ENCODE assay signal across 2 cellular contexts in the genomic region with DNA sequence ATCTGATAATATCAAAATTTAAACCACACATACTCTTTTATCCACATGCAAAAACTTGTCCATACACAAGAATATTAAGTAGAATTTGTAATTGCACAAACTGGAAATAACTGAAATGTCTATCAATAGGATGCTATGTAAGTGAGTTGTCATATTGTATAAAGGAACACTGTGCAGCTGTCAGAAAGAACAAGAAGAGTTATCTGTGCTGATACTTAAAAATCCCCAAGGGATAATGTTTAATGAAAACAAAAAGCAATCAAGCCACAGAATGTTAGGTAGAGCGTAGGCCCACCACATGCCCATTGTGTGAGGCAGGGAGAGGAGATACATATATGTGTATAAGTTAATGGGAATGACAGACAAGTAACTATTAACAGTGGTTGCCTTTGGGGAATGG.
TF ChIP-seq lines count a peak whose summit lies in the region.

No MANE protein-coding gene starts in this region.

TF ChIP-seq in SK-N-SH, 30 proteins besides CTCF, POLR2A, EP300 and RAD21 (continued from another document):
- TF ChIP-seq, protein P1, sequence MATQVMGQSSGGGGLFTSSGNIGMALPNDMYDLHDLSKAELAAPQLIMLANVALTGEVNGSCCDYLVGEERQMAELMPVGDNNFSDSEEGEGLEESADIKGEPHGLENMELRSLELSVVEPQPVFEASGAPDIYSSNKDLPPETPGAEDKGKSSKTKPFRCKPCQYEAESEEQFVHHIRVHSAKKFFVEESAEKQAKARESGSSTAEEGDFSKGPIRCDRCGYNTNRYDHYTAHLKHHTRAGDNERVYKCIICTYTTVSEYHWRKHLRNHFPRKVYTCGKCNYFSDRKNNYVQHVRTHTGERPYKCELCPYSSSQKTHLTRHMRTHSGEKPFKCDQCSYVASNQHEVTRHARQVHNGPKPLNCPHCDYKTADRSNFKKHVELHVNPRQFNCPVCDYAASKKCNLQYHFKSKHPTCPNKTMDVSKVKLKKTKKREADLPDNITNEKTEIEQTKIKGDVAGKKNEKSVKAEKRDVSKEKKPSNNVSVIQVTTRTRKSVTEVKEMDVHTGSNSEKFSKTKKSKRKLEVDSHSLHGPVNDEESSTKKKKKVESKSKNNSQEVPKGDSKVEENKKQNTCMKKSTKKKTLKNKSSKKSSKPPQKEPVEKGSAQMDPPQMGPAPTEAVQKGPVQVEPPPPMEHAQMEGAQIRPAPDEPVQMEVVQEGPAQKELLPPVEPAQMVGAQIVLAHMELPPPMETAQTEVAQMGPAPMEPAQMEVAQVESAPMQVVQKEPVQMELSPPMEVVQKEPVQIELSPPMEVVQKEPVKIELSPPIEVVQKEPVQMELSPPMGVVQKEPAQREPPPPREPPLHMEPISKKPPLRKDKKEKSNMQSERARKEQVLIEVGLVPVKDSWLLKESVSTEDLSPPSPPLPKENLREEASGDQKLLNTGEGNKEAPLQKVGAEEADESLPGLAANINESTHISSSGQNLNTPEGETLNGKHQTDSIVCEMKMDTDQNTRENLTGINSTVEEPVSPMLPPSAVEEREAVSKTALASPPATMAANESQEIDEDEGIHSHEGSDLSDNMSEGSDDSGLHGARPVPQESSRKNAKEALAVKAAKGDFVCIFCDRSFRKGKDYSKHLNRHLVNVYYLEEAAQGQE (IDR thresholded peaks at IDR 0.05; ENCODE audit: low read depth, low read length): no peak
- TF ChIP-seq NRF1 (IDR thresholded peaks at IDR 0.05; ENCODE audit: low read depth, low read length) (no peak), GATA2 (CRISPR knock-in tag; IDR thresholded peaks at IDR 0.05) (no peak), FOXJ3 (CRISPR knock-in tag; IDR thresholded peaks at IDR 0.05) (no peak), GABPA (IDR thresholded peaks at IDR 0.05; ENCODE audit: low read depth) (no peak), USF2 (IDR thresholded peaks at IDR 0.05; ENCODE audit: borderline replicate concordance, low read depth, low read length) (no peak), IRF3 (IDR thresholded peaks at IDR 0.05; ENCODE audit: low read depth, low read length) (no peak), TEAD4 (IDR thresholded peaks at IDR 0.05; ENCODE audit: borderline replicate concordance, insufficient read depth) (no peak), MEF2A (IDR thresholded peaks at IDR 0.05; ENCODE audit: borderline replicate concordance, low read depth) (no peak), FOXM1 (IDR thresholded peaks at IDR 0.05; ENCODE audit: low read depth) (no peak), RXRA (IDR thresholded peaks at IDR 0.05; ENCODE audit: borderline replicate concordance, low read depth) (no peak), MXI1 (IDR thresholded peaks at IDR 0.05; ENCODE audit: low read depth, low read length) (no peak), POLR2AphosphoS5 (IDR thresholded peaks at IDR 0.05; ENCODE audit: low read depth, low read length) (no peak)
- TF ChIP-seq, protein P2, sequence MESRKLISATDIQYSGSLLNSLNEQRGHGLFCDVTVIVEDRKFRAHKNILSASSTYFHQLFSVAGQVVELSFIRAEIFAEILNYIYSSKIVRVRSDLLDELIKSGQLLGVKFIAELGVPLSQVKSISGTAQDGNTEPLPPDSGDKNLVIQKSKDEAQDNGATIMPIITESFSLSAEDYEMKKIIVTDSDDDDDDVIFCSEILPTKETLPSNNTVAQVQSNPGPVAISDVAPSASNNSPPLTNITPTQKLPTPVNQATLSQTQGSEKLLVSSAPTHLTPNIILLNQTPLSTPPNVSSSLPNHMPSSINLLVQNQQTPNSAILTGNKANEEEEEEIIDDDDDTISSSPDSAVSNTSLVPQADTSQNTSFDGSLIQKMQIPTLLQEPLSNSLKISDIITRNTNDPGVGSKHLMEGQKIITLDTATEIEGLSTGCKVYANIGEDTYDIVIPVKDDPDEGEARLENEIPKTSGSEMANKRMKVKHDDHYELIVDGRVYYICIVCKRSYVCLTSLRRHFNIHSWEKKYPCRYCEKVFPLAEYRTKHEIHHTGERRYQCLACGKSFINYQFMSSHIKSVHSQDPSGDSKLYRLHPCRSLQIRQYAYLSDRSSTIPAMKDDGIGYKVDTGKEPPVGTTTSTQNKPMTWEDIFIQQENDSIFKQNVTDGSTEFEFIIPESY (IDR thresholded peaks at IDR 0.05; ENCODE audit: borderline replicate concordance, low read depth): no peak
- TF ChIP-seq, protein P3, sequence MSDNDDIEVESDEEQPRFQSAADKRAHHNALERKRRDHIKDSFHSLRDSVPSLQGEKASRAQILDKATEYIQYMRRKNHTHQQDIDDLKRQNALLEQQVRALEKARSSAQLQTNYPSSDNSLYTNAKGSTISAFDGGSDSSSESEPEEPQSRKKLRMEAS (IDR thresholded peaks at IDR 0.05; ENCODE audit: low read depth): no peak

TF ChIP-seq in SK-N-SH treated with all-trans-retinoic acid at 6 μM for 48 hours, 23 proteins besides CTCF, POLR2A, EP300 and RAD21 (continued from another document):
- TF ChIP-seq CSRNP3 (CRISPR knock-in tag; IDR thresholded peaks at IDR 0.05) (no peak), TSHZ2 (CRISPR knock-in tag; IDR thresholded peaks at IDR 0.05) (no peak), CSDC2 (CRISPR knock-in tag; IDR thresholded peaks at IDR 0.05) (no peak), SNAI2 (CRISPR knock-in tag; IDR thresholded peaks at IDR 0.05) (no peak), ISL1 (CRISPR knock-in tag; IDR thresholded peaks at IDR 0.05) (no peak), OSR1 (CRISPR knock-in tag; IDR thresholded peaks at IDR 0.05) (no peak)
